In genomic region chr11:113557926-113558325, GRCh38 we compare ENCODE assay signal across 26 cellular contexts.
"Had no signal": no experiment of that assay in that cellular context is flagged by ENCODE, and none has a peak within 500 bp of the region (broad histone marks: within the 10 kb centered on the region; RNA-seq: fewer than 3 reads in every experiment).

No MANE protein-coding gene starts in this region.

- H3K9me3 ChIP-seq: stomach, suprapubic skin, testis, thoracic aorta, thyroid gland, tibial artery, tibial nerve, transverse colon, upper lobe of left lung, upper lobe of right lung, uterus, vagina had no signal

- DNase-seq: stimulated activated CD4-positive, alpha-beta T cell treated with anti-CD3 and anti-CD28 coated beads, Interleukin-2, amount 100 ng/mL, for 48 hours; stimulated activated CD4-positive, alpha-beta T cell treated with anti-CD3 and anti-CD28 coated beads, Interleukin-4, amount 100 ng/mL, for 1 hour; stimulated activated CD4-positive, alpha-beta T cell treated with anti-CD3 and anti-CD28 coated beads, Interleukin-4, amount 100 ng/mL, for 24 hours; stimulated activated CD4-positive, alpha-beta T cell treated with anti-CD3 and anti-CD28 coated beads, Interleukin-4, amount 100 ng/mL, for 4 hours; stimulated activated CD8-positive, alpha-beta memory T cell treated with anti-CD3 and anti-CD28 coated beads, Interleukin-4, amount 100 ng/mL, for 48 hours; stimulated activated naive B cell treated with anti-CD40 and anti-IgM and Interleukin-4, amounts not matched to agents 10 μg/mL and 1 μg/mL and 100 μg/mL, for 72 hours; stimulated activated naive CD4-positive, alpha-beta T cell; stimulated activated naive CD4-positive, alpha-beta T cell treated with Interleukin-2 at 50 U/mL for 16 hours; stimulated activated naive CD8-positive, alpha-beta T cell treated with anti-CD3 and anti-CD28 coated beads, Interleukin-15, amount 100 ng/mL, for 72 hours; stimulated activated naive CD8-positive, alpha-beta T cell treated with anti-CD3 and anti-CD28 coated beads, Interleukin-15, Interleukin-2, amounts not matched to agents 100 U/mL and 50 U/mL, for 24 hours; stomach; substantia nigra; testis; thyroid gland; tibial artery; transverse colon; trophoblast cell; upper lobe of left lung; upper lobe of right lung; uterus had no signal

- H3K4me3 ChIP-seq: stomach, suprapubic skin, testis, thoracic aorta, thyroid gland, tibial artery, tibial nerve, transverse colon, upper lobe of left lung, upper lobe of right lung, uterus, vagina had no signal

- H3K27me3 ChIP-seq: stomach, suprapubic skin, testis, thyroid gland, tibial artery, tibial nerve, transverse colon, upper lobe of left lung, upper lobe of right lung, uterus, vagina had no signal

- ATAC-seq: stimulated activated effector memory CD8-positive, alpha-beta T cell treated with anti-CD3 and anti-CD28 coated beads, Interleukin-12 subunit alpha, Interleukin-12 subunit beta, amount 100 ng/mL, for 72 hours; stimulated activated memory B cell treated with anti-CD40 and anti-IgM and Interleukin-4, amounts not matched to agents 10 μg/mL and 1 μg/mL and 100 μg/mL, for 72 hours; stimulated activated naive B cell treated with anti-CD40 and anti-IgM and Interleukin-4, amounts not matched to agents 10 μg/mL and 1 μg/mL and 100 μg/mL, for 72 hours; stimulated activated naive CD8-positive, alpha-beta T cell treated with anti-CD3 and anti-CD28 coated beads, Interleukin-15, amount 100 ng/mL, for 72 hours; stimulated activated naive CD8-positive, alpha-beta T cell treated with anti-CD3 and anti-CD28 coated beads, Interleukin-15, Interleukin-2, amounts not matched to agents 100 U/mL and 50 U/mL, for 24 hours; upper lobe of right lung had no signal

- H3K4me1 ChIP-seq: testis, thyroid gland, upper lobe of left lung, upper lobe of right lung, vagina had no signal

- H3K36me3 ChIP-seq: stomach, suprapubic skin, thoracic aorta, thyroid gland, tibial artery, tibial nerve, transverse colon, upper lobe of left lung, upper lobe of right lung, uterus, vagina had no signal
